32 cellular contexts compared by ENCODE assay signal in genomic region chr7:152056621-152057274, GRCh38.
"Had no signal": no experiment of that assay in that cellular context is flagged by ENCODE, and none has a peak within 500 bp of the region (broad histone marks: within the 10 kb centered on the region; RNA-seq: fewer than 3 reads in every experiment).

No MANE protein-coding gene starts in this region.

- H3K27me3 Mint-ChIP-seq: activated CD4-positive, alpha-beta T cell treated with anti-CD3 and anti-CD28 coated beads, Interleukin-2, amount 10 ng/mL, durations not matched to agents 7 days and 5 days; activated CD8-positive, alpha-beta T cell treated with anti-CD3 and anti-CD28 coated beads for 36 hours; activated naive CD8-positive, alpha-beta T cell; activated T-helper 17 cell treated with anti-CD3 and anti-CD28 coated beads, Interleukin-2, amount 50 U/mL, for 72 hours; central memory CD8-positive, alpha-beta T cell; dendritic cell treated with granulocyte-macrophage colony-stimulating factor and Interleukin-4, amounts not matched to agents 40 ng/mL and 50 ng/mL, for 4 days; effector memory CD8-positive, alpha-beta T cell had no signal

- H3K27ac ChIP-seq: brain microvascular endothelial cell, coronary artery, dorsolateral prefrontal cortex, epithelial cell of prostate, esophagus squamous epithelium, gastroesophageal sphincter, heart right ventricle had no signal

- H3K9me3 ChIP-seq: gastroesophageal sphincter had no signal

- FAIRE-seq: astrocyte, bronchial epithelial cell, endometrium, endothelial cell of umbilical vein had no signal

- H3K36me3 ChIP-seq: brain microvascular endothelial cell, esophagus squamous epithelium, gastroesophageal sphincter, heart right ventricle had no signal

- H3K9me3 Mint-ChIP-seq: activated T-cell treated with anti-CD3 and anti-CD28 coated beads, Interleukin-2, amount 50 U/mL, for 4 hours; activated T-helper 17 cell treated with anti-CD3 and anti-CD28 coated beads, Interleukin-2, amount 50 U/mL, for 72 hours; central memory CD8-positive, alpha-beta T cell; dendritic cell treated with granulocyte-macrophage colony-stimulating factor and Interleukin-4, amounts not matched to agents 40 ng/mL and 50 ng/mL, for 4 days; effector memory CD8-positive, alpha-beta T cell had no signal

- H3K27ac Mint-ChIP-seq: activated CD4-positive, alpha-beta T cell treated with anti-CD3 and anti-CD28 coated beads, Interleukin-2, amount 10 ng/mL, durations not matched to agents 7 days and 5 days; activated CD8-positive, alpha-beta T cell treated with anti-CD3 and anti-CD28 coated beads for 36 hours; activated naive CD8-positive, alpha-beta T cell; activated T-helper 17 cell treated with anti-CD3 and anti-CD28 coated beads, Interleukin-2, amount 50 U/mL, for 72 hours; dendritic cell treated with granulocyte-macrophage colony-stimulating factor and Interleukin-4, amounts not matched to agents 40 ng/mL and 50 ng/mL, for 4 days; effector memory CD8-positive, alpha-beta T cell had no signal

- ATAC-seq: activated CD8-positive, alpha-beta T cell treated with anti-CD3 and anti-CD28 coated beads for 36 hours; activated T-cell treated with anti-CD3 and anti-CD28 coated beads, Interleukin-2, amount 50 U/mL, for 4 hours; activated T-helper 17 cell treated with anti-CD3 and anti-CD28 coated beads, Interleukin-2, amount 50 U/mL, for 72 hours; effector memory CD8-positive, alpha-beta T cell; gastroesophageal sphincter; heart right ventricle had no signal

- H3K4me3 ChIP-seq: coronary artery, dorsolateral prefrontal cortex, esophagus squamous epithelium, gastroesophageal sphincter, heart right ventricle had no signal

- H3K4me3 Mint-ChIP-seq: activated CD4-positive, alpha-beta T cell treated with anti-CD3 and anti-CD28 coated beads, Interleukin-2, amount 10 ng/mL, durations not matched to agents 7 days and 5 days; activated CD8-positive, alpha-beta T cell treated with anti-CD3 and anti-CD28 coated beads for 36 hours; activated naive CD8-positive, alpha-beta T cell; activated T-cell treated with anti-CD3 and anti-CD28 coated beads, Interleukin-2, amount 50 U/mL, for 4 hours; activated T-helper 17 cell treated with anti-CD3 and anti-CD28 coated beads, Interleukin-2, amount 50 U/mL, for 72 hours; central memory CD8-positive, alpha-beta T cell; dendritic cell treated with granulocyte-macrophage colony-stimulating factor and Interleukin-4, amounts not matched to agents 40 ng/mL and 50 ng/mL, for 4 days; effector memory CD8-positive, alpha-beta T cell had no signal

- H3K4me1 Mint-ChIP-seq: activated CD4-positive, alpha-beta T cell treated with anti-CD3 and anti-CD28 coated beads, Interleukin-2, amount 10 ng/mL, durations not matched to agents 7 days and 5 days; activated T-helper 17 cell treated with anti-CD3 and anti-CD28 coated beads, Interleukin-2, amount 50 U/mL, for 72 hours had no signal

- H3K27me3 ChIP-seq: brain microvascular endothelial cell, dorsolateral prefrontal cortex, esophagus squamous epithelium, gastroesophageal sphincter, heart right ventricle had no signal

- DNase-seq: activated CD4-positive, alpha-beta T cell treated with anti-CD3 and anti-CD28 coated beads for 1 hour; activated CD4-positive, alpha-beta T cell treated with anti-CD3 and anti-CD28 coated beads for 4 hours; activated CD4-positive, alpha-beta T cell treated with anti-CD3 and anti-CD28 coated beads, Interleukin-2, amount 10 ng/mL, durations not matched to agents 7 days and 5 days; activated CD4-positive, alpha-beta T cell treated with anti-CD3 and anti-CD28 coated beads, Interleukin-2, amount 50 U/mL, for 48 hours; activated CD8-positive, alpha-beta memory T cell treated with anti-CD3 and anti-CD28 coated beads for 24 hours; activated CD8-positive, alpha-beta T cell treated with anti-CD3 and anti-CD28 coated beads for 36 hours; activated effector memory CD4-positive, alpha-beta T cell treated with Interleukin-2 at 50 U/mL for 16 hours; activated gamma-delta T cell treated with Interleukin-2 at 50 U/mL for 16 hours; activated naive CD4-positive, alpha-beta T cell treated with anti-CD3 and anti-CD28 coated beads, Interleukin-2, amount 50 U/mL, for 16 hours; activated naive CD4-positive, alpha-beta T cell treated with Interleukin-2 at 50 U/mL for 16 hours; activated T-cell treated with anti-CD3 and anti-CD28 coated beads, Interleukin-2, amount 50 U/mL, for 4 hours; amniotic stem cell; anterior cingulate cortex; brain microvascular endothelial cell; dorsolateral prefrontal cortex; effector CD4-positive, alpha-beta T cell; effector memory CD8-positive, alpha-beta T cell; esophagus squamous epithelium; foreskin melanocyte; heart right ventricle; T-helper 2 cell had no signal
